ENCODE assay signal across 8 cellular contexts in the genomic region with DNA sequence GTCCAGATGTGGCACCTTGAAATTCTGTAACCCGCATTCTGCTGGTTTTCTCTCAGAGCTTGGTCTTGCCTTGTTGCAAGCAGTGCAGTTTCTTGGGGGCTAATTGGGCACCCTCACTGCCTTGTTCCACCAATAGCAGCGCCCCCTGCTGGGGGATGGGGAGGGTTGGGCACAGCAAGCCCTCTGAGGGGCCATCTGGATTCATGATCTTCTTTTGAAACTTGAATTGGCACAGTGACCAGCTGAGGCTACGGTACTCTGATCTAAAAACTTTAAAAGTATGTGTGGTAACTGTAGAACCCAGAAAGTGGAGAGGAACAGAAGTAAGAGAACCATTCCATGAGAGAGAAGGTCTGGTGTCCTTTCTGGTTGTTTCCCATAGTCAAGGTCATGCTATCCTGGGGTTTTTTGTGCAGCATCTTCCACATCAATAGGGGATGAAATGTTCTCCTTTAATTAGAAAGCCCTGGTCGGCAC.
A peak's percentile ranks its signal among the peaks of the same experiment; 100 is the strongest.
DNase-seq lines count a peak whose midpoint lies in the region; ATAC-seq and TF ChIP-seq lines count a peak whose summit lies in the region.

No MANE protein-coding gene starts in this region.

- H3K27ac Mint-ChIP-seq in neural progenitor cell = no peak overlapping the region

- no peaks in the 10 kb centered on the region for H3F3A ChIP-seq in neural progenitor cell (ENCODE audit: low read depth)

- ATAC-seq in GM18519 (IDR thresholded peaks at IDR 0.05; ENCODE audit: low FRiP score, unreplicated experiment) = no peak

- H3K36me3 Mint-ChIP-seq in neural progenitor cell = peaks cover 20% of the 10 kb centered on the region

- H3K9me3 ChIP-seq in cardiac muscle cell (ENCODE audit: low read depth) (no peaks in the 10 kb centered on the region), neural progenitor cell (ENCODE audit: low read depth) (no peaks in the 10 kb centered on the region)

- no peaks in the 10 kb centered on the region for H3K4me1 Mint-ChIP-seq in neural progenitor cell

- DNase-seq in cardiac muscle cell (ENCODE audit: low read depth in 1 of 2, low spot score in 1 of 2) (peak; percentile 54 to 62), cardiac septum (ENCODE audit: low spot score) (no peak), neural progenitor cell (ENCODE audit: low spot score) (peak; percentile 70), GF-D8 (lab: John Stamatoyannopoulos, UW) (no peak), NK-92 (lab: John Stamatoyannopoulos, UW; ENCODE audit: unreplicated experiment) (no peak)
- peak; percentile 68 for DNase-seq in activated CD4-positive, CD25-positive, alpha-beta regulatory T cell treated with anti-CD3 and anti-CD28 coated beads, Interleukin-2, amount 50 U/mL, for 72 hours
- DNase-seq in effector CD4-positive, alpha-beta T cell = peak; percentile 66

- H3K36me3 ChIP-seq in cardiac muscle cell (peaks cover 52% of the 10 kb centered on the region), neural progenitor cell (no peaks in the 10 kb centered on the region)

- H3K9ac ChIP-seq in neural progenitor cell = no peak overlapping the region

- H3K4me2 ChIP-seq in neural progenitor cell = no peak overlapping the region

- H3K4me1 ChIP-seq in cardiac muscle cell (ENCODE audit: low read depth) (no peaks in the 10 kb centered on the region), neural progenitor cell (no peaks in the 10 kb centered on the region)

- H3K4me3 Mint-ChIP-seq in neural progenitor cell = no peak overlapping the region

- H2AFZ ChIP-seq in neural progenitor cell (replicated peaks) = no peak overlapping the region

- peaks cover 2% of the 10 kb centered on the region for H3K27me3 Mint-ChIP-seq in neural progenitor cell (ENCODE audit: insufficient read depth, low read depth)

- H3K27ac ChIP-seq in cardiac muscle cell (no peak overlapping the region), neural progenitor cell (no peak overlapping the region)

- no peaks in the 10 kb centered on the region for H3K79me2 ChIP-seq in neural progenitor cell (ENCODE audit: low read depth)

- intact Hi-C loops in cardiac septum (cut with DNase I) = no loop called here

- no peaks in the 10 kb centered on the region for H3K9me3 Mint-ChIP-seq in neural progenitor cell

- H4K20me1 ChIP-seq in neural progenitor cell (ENCODE audit: low read depth) = peaks cover 12% of the 10 kb centered on the region

- TF ChIP-seq CTCF in cardiac muscle cell (IDR thresholded peaks at IDR 0.05; ENCODE audit: low read depth, low read length) (peak; percentile 83), neural progenitor cell (IDR thresholded peaks at IDR 0.05) (peak; percentile 90)

- no peak overlapping the region for H3K4me3 ChIP-seq in cardiac muscle cell
- H3K4me3 ChIP-seq in neural progenitor cell = no peak overlapping the region

- H3K27me3 ChIP-seq in cardiac muscle cell = no peaks in the 10 kb centered on the region
- H3K27me3 ChIP-seq in neural progenitor cell = no peaks in the 10 kb centered on the region

Comparison
In these comparisons a context has a peak if more than half of its experiments do, and no peak if none do; other contexts are left out.
1. DNase-seq: peak in cardiac muscle cell (2 of 2), activated CD4-positive, CD25-positive, alpha-beta regulatory T cell treated with anti-CD3 and anti-CD28 coated beads, Interleukin-2, amount 50 U/mL, for 72 hours (single experiment), effector CD4-positive, alpha-beta T cell (single experiment) and neural progenitor cell (single experiment); none in cardiac septum (single experiment), GF-D8 (single experiment) and NK-92 (single experiment).